Comparison of ENCODE assay signal across 9 cellular contexts in genomic region chrX:134753185-134754008, GRCh38. TPM values are rescaled to one million over a fixed set of nuclear protein-coding genes. Genes with fewer than 3 reads are reported as not detected.
DNase-seq lines count a peak whose midpoint lies in the region; ATAC-seq and TF ChIP-seq lines count a peak whose summit lies in the region.
"Had no signal": no experiment of that assay in that cellular context is flagged by ENCODE, and none has a peak within 500 bp of the region (broad histone marks: within the 10 kb centered on the region; RNA-seq: fewer than 3 reads in every experiment).

No MANE protein-coding gene starts in this region.

- TF ChIP-seq CTCF in AG10803 (conservative IDR thresholded peaks at IDR 0.05; ENCODE audit: low read length) (peak; percentile 50), Calu3 (IDR thresholded peaks at IDR 0.05; ENCODE audit: unreplicated experiment) (no peak), endothelial cell (IDR thresholded peaks at IDR 0.05; ENCODE audit: unreplicated experiment) (no peak), sigmoid colon (IDR thresholded peaks at IDR 0.05) (no peak)

- WGBS in sigmoid colon, 2 donors = 59 to 76% methylated on average over 14 of the region's 14 CpGs

- H3K9me3 Mint-ChIP-seq in Calu3 (ENCODE audit: low read depth, unreplicated experiment) (no peaks in the 10 kb centered on the region), endothelial cell (ENCODE audit: unreplicated experiment) (no peaks in the 10 kb centered on the region)
- H3K9me3 Mint-ChIP-seq: activated T-cell treated with anti-CD3 and anti-CD28 coated beads, Interleukin-2, amount 50 U/mL, for 24 hours had no signal

- H3K27me3 Mint-ChIP-seq in Calu3 (ENCODE audit: unreplicated experiment) = no peaks in the 10 kb centered on the region
- no peaks in the 10 kb centered on the region for H3K27me3 Mint-ChIP-seq in endothelial cell (ENCODE audit: unreplicated experiment)

- no peak overlapping the region for H3K27ac ChIP-seq in sigmoid colon

- H3K4me3 ChIP-seq in AG10803 (ENCODE audit: low read length) (peak overlapping the region; percentile 2; the same call in 1 of the 2 replicates), sigmoid colon (no peak overlapping the region)

- no peaks in the 10 kb centered on the region for H3K36me3 ChIP-seq in sigmoid colon

- CTCF ChIA-PET in HEK293T (lab: Yijun Ruan, JAX) = interaction anchor here (0.6 to 4.1 kb wide), 7 partner anchors 16 to 321 kb away, joined by 3 to 26 read pairs (median 4); no protein-coding TSS in a partner anchor
- CTCF ChIA-PET in Calu3 (lab: Charles Lee) = interaction anchor here (2.4 kb wide), 1 partner anchor 232 kb away, joined by 12 read pairs; no protein-coding TSS in a partner anchor

- H3K27me3 ChIP-seq in sigmoid colon = no peaks in the 10 kb centered on the region

- H3K9me3 ChIP-seq in sigmoid colon = no peaks in the 10 kb centered on the region

- H3K27ac Mint-ChIP-seq in Calu3 (ENCODE audit: unreplicated experiment) = no peak overlapping the region
- H3K27ac Mint-ChIP-seq in endothelial cell (ENCODE audit: unreplicated experiment) = no peak overlapping the region
- H3K27ac Mint-ChIP-seq: activated T-cell treated with anti-CD3 and anti-CD28 coated beads, Interleukin-2, amount 50 U/mL, for 24 hours had no signal

- H3K4me3 Mint-ChIP-seq in Calu3 (ENCODE audit: low read depth, unreplicated experiment) = no peak overlapping the region
- H3K4me3 Mint-ChIP-seq in endothelial cell (ENCODE audit: unreplicated experiment) = no peak overlapping the region
- H3K4me3 Mint-ChIP-seq: activated T-cell treated with anti-CD3 and anti-CD28 coated beads, Interleukin-2, amount 50 U/mL, for 24 hours had no signal

- no peaks in the 10 kb centered on the region for H3K4me1 ChIP-seq in sigmoid colon

- POLR2A ChIA-PET in HEK293T (lab: Yijun Ruan, JAX) = interaction anchor here (0.8 to 1.6 kb wide), 4 partner anchors 16 to 37 kb away, joined by 3 to 5 read pairs (median 3); no protein-coding TSS in a partner anchor

- peak; percentile 73 for DNase-seq in AG10803 (ENCODE audit: low read depth)
- DNase-seq in HEK293T (ENCODE audit: extremely low spot score) = peak; percentile 37
- no peak for DNase-seq in left ventricle myocardium superior
- no peak for DNase-seq in Calu3
- no peak for DNase-seq in endothelial cell (ENCODE audit: low spot score)
- no peak for DNase-seq in sigmoid colon
- DNase-seq: activated T-cell treated with anti-CD3 and anti-CD28 coated beads, Interleukin-2, amount 50 U/mL, for 24 hours had no signal

- no TSS peak for BruUV-seq in Calu3 (replicated peaks; lab: Mats Ljungman, UMichigan)

- no peak for TF ChIP-seq POLR2A in sigmoid colon (IDR thresholded peaks at IDR 0.05)

- no peak for TF ChIP-seq EP300 in sigmoid colon (IDR thresholded peaks at IDR 0.05)

- ATAC-seq in SK-N-SH treated with all-trans-retinoic acid at 6 μM for 48 hours (peak; percentile 80), left ventricle myocardium superior (peak; percentile 53), GM21528 (IDR thresholded peaks at IDR 0.05; ENCODE audit: low FRiP score, unreplicated experiment) (no peak)

- H3K4me1 Mint-ChIP-seq in Calu3 (ENCODE audit: low read depth, unreplicated experiment) (no peaks in the 10 kb centered on the region), endothelial cell (ENCODE audit: unreplicated experiment) (peaks cover 12% of the 10 kb centered on the region)

- H3K36me3 Mint-ChIP-seq in Calu3 (ENCODE audit: insufficient read depth, unreplicated experiment) = no peaks in the 10 kb centered on the region
- H3K36me3 Mint-ChIP-seq in endothelial cell (ENCODE audit: low read depth, unreplicated experiment) = no peaks in the 10 kb centered on the region

- intact Hi-C loops in left ventricle myocardium superior (cut with micrococcal nuclease) = loop anchor here (5.0 to 10.0 kb wide), 2 partner anchors 231 to 269 kb away; no protein-coding TSS in a partner anchor
- intact Hi-C loops in Calu3 (cut with micrococcal nuclease; ENCODE audit: unreplicated experiment) = loop anchor here (1.0 to 5.0 kb wide), 3 partner anchors 151 to 269 kb away; no protein-coding TSS in a partner anchor
- intact Hi-C loops in sigmoid colon (cut with DNase I) = no loop called here

TF ChIP-seq in HEK293T, 16 proteins besides CTCF, POLR2A, EP300 and RAD21:
- TF ChIP-seq ARNT (IDR thresholded peaks at IDR 0.05) (no peak), TARDBP (IDR thresholded peaks at IDR 0.05) (no peak), HDGF (IDR thresholded peaks at IDR 0.05; ENCODE audit: borderline replicate concordance) (no peak), CTBP1 (IDR thresholded peaks at IDR 0.05; ENCODE audit: borderline replicate concordance) (no peak), NFRKB (IDR thresholded peaks at IDR 0.05) (no peak), PKNOX1 (IDR thresholded peaks at IDR 0.05) (no peak), BHLHE40 (IDR thresholded peaks at IDR 0.05; ENCODE audit: borderline replicate concordance) (no peak), FOXA1 (IDR thresholded peaks at IDR 0.05) (no peak), ELF4 (IDR thresholded peaks at IDR 0.05) (no peak), FOXM1 (IDR thresholded peaks at IDR 0.05; ENCODE audit: borderline replicate concordance) (no peak), LEF1 (IDR thresholded peaks at IDR 0.05; ENCODE audit: borderline replicate concordance) (no peak), SP1 (IDR thresholded peaks at IDR 0.05) (no peak), FOXK2 (IDR thresholded peaks at IDR 0.05) (no peak), ZNF384 (IDR thresholded peaks at IDR 0.05) (no peak), SUZ12 (IDR thresholded peaks at IDR 0.05) (no peak), L3MBTL2 (conservative IDR thresholded peaks at IDR 0.05) (no peak)

TF ChIP-seq in SK-N-SH treated with all-trans-retinoic acid at 6 μM for 48 hours, 23 proteins besides CTCF, POLR2A, EP300 and RAD21:
- TF ChIP-seq POU6F1 (CRISPR knock-in tag; IDR thresholded peaks at IDR 0.05; ENCODE audit: borderline replicate concordance, low read depth) (no peak), ISL1 (CRISPR knock-in tag; IDR thresholded peaks at IDR 0.05) (no peak), PATZ1 (CRISPR knock-in tag; IDR thresholded peaks at IDR 0.05; ENCODE audit: borderline replicate concordance) (no peak), ZC3H10 (CRISPR knock-in tag; IDR thresholded peaks at IDR 0.05) (no peak), TSHZ2 (CRISPR knock-in tag; IDR thresholded peaks at IDR 0.05) (no peak), CSDC2 (CRISPR knock-in tag; IDR thresholded peaks at IDR 0.05) (no peak), ESRRG (CRISPR knock-in tag; IDR thresholded peaks at IDR 0.05) (no peak)

RNA-seq across cellular contexts. Expression of gene PABIR2, which starts 43.6 kb away (rescaled TPM):
- total RNA-seq in left ventricle myocardium superior (10.0 TPM), Calu3 (2022) (45.7 and 54.2 TPM in 2 replicates), endothelial cell (ENCODE audit: unreplicated experiment) (11.5 TPM), sigmoid colon (10 to 100 TPM in 3 of 4 donors, 1 to 10 TPM in 1; 8.2 to 16.9 (median 13.8) TPM)
- 10 to 100 TPM; 13.4 to 20.6 (median 16.2) TPM for polyA plus RNA-seq in sigmoid colon

Comparison
In these comparisons a context has a peak if more than half of its experiments do, and no peak if none do; other contexts are left out.
1. DNase-seq: peak in AG10803 (single experiment) and HEK293T (single experiment); none in left ventricle myocardium superior (single experiment), Calu3 (single experiment), endothelial cell (single experiment) and sigmoid colon (single experiment).